In the genomic region with DNA sequence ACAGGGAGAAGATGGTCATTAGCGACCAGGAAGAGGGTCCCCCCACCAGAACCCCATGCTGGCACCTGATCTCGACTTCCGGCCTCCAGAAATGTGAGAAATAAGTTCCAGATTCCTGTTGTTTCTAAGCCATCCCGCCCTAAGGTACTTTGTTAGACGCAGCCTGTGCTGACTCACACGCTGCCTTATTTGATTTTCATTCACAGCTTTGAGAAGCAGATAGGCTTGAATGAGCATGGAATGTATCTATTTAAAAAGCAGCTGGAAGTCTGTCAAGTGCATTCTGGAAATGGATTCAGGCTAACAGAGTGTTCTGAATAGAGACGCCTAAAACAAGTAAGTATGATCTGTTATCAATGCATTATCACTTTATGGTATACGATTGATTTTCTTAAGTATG, we compare ENCODE assay signal across 11 cellular contexts. TPM values are rescaled to one million over a fixed set of nuclear protein-coding genes. Genes with fewer than 3 reads are reported as not detected.
A peak's percentile ranks its signal among the peaks of the same experiment; 100 is the strongest.
DNase-seq lines count a peak whose midpoint lies in the region; ATAC-seq and TF ChIP-seq lines count a peak whose summit lies in the region.
"Had no signal": no experiment of that assay in that cellular context is flagged by ENCODE, and none has a peak within 500 bp of the region (broad histone marks: within the 10 kb centered on the region; RNA-seq: fewer than 3 reads in every experiment).

No MANE protein-coding gene starts in this region.

- POLR2A ChIA-PET in activated CD8-positive, alpha-beta T cell treated with anti-CD3 and anti-CD28 coated beads for 36 hours (lab: Charles Lee): no interaction called here

- H3K9me3 ChIP-seq in left ventricle myocardium inferior (replicated peaks) (no peaks in the 10 kb centered on the region), adipocyte (ENCODE audit: control insufficient read depth, low read length) (no peaks in the 10 kb centered on the region), vagina (no peaks in the 10 kb centered on the region)
- H3K9me3 ChIP-seq: right lobe of liver, uterus had no signal

- H3K4me3 ChIP-seq in left ventricle myocardium inferior (no peak overlapping the region), adipocyte (ENCODE audit: low read length) (no peak overlapping the region), vagina (no peak overlapping the region)
- H3K4me3 ChIP-seq: right lobe of liver, uterus had no signal

- no peak overlapping the region for H3K4me3 Mint-ChIP-seq in activated CD8-positive, alpha-beta T cell treated with anti-CD3 and anti-CD28 coated beads for 36 hours
- H3K4me3 Mint-ChIP-seq: memory B cell had no signal

- ATAC-seq in Right ventricle myocardium inferior (peak; percentile 60), GM19328 (IDR thresholded peaks at IDR 0.05; ENCODE audit: unreplicated experiment) (no peak)
- no peak for ATAC-seq in activated CD8-positive, alpha-beta T cell treated with anti-CD3 and anti-CD28 coated beads for 36 hours

- H3K27me3 ChIP-seq in left ventricle myocardium inferior (ENCODE audit: low read depth): peaks cover 17% of the 10 kb centered on the region
- H3K27me3 ChIP-seq in adipocyte (replicated peaks; ENCODE audit: control insufficient read depth, insufficient read depth, low read length): no peaks in the 10 kb centered on the region
- no peaks in the 10 kb centered on the region for H3K27me3 ChIP-seq in vagina
- H3K27me3 ChIP-seq: right lobe of liver, uterus had no signal

- DNase-seq in Right ventricle myocardium inferior (ENCODE audit: missing footprints) (no peak), left ventricle myocardium inferior (no peak), adipocyte (ENCODE audit: low read depth) (peak; percentile 87), inferior parietal cortex (ENCODE audit: extremely low spot score) (peak; percentile 55), vagina (ENCODE audit: extremely low spot score in 2 of 2) (no peak), substantia nigra (lab: John Stamatoyannopoulos, UW) (no peak)
- no peak for DNase-seq in activated CD8-positive, alpha-beta T cell treated with anti-CD3 and anti-CD28 coated beads for 36 hours
- DNase-seq: right lobe of liver, uterus had no signal

- TF ChIP-seq CTCF in left ventricle myocardium inferior (IDR thresholded peaks at IDR 0.05; ENCODE audit: borderline replicate concordance) (no peak), vagina (IDR thresholded peaks at IDR 0.05) (no peak)
- no peak for TF ChIP-seq CTCF in activated CD8-positive, alpha-beta T cell treated with anti-CD3 and anti-CD28 coated beads for 36 hours (IDR thresholded peaks at IDR 0.05)

- H3K27ac ChIP-seq in left ventricle myocardium inferior (replicated peaks): no peak overlapping the region
- peak overlapping the region; percentile 23 for H3K27ac ChIP-seq in vagina
- H3K27ac ChIP-seq in substantia nigra (ENCODE audit: low read depth, low read length, poor library complexity, severe bottlenecking): no peak overlapping the region
- H3K27ac ChIP-seq: right lobe of liver, uterus had no signal

- H3K9me3 Mint-ChIP-seq in activated CD8-positive, alpha-beta T cell treated with anti-CD3 and anti-CD28 coated beads for 36 hours: no peaks in the 10 kb centered on the region
- H3K9me3 Mint-ChIP-seq: memory B cell had no signal

- H3K27ac Mint-ChIP-seq in activated CD8-positive, alpha-beta T cell treated with anti-CD3 and anti-CD28 coated beads for 36 hours: no peak overlapping the region
- H3K27ac Mint-ChIP-seq: memory B cell had no signal

- CTCF ChIA-PET in activated CD8-positive, alpha-beta T cell treated with anti-CD3 and anti-CD28 coated beads for 36 hours (lab: Charles Lee): no interaction called here

- no peak for TF ChIP-seq POLR2A in vagina (IDR thresholded peaks at IDR 0.05)

- no peak overlapping the region for H3K9ac ChIP-seq in adipocyte (ENCODE audit: low read length)

- H3K4me1 Mint-ChIP-seq in activated CD8-positive, alpha-beta T cell treated with anti-CD3 and anti-CD28 coated beads for 36 hours (ENCODE audit: low read depth): peaks cover 26% of the 10 kb centered on the region

- no peaks in the 10 kb centered on the region for H3K36me3 ChIP-seq in left ventricle myocardium inferior
- no peaks in the 10 kb centered on the region for H3K36me3 ChIP-seq in adipocyte (ENCODE audit: control insufficient read depth, insufficient read depth, low read length, severe bottlenecking)
- no peaks in the 10 kb centered on the region for H3K36me3 ChIP-seq in vagina
- H3K36me3 ChIP-seq: right lobe of liver, uterus had no signal

- intact Hi-C loops in Right ventricle myocardium inferior (cut with DNase I): loop anchor here (10.0 kb wide), 1 partner anchor 99 kb away; no protein-coding TSS in a partner anchor
- intact Hi-C loops in left ventricle myocardium inferior (cut with micrococcal nuclease): loop anchor here (10.0 kb wide), 1 partner anchor 99 kb away; no protein-coding TSS in a partner anchor
- intact Hi-C loops in vagina (cut with DNase I): no loop called here
- intact Hi-C loops in activated CD8-positive, alpha-beta T cell treated with anti-CD3 and anti-CD28 coated beads for 36 hours (cut with micrococcal nuclease): no loop called here

- H3K27me3 Mint-ChIP-seq in activated CD8-positive, alpha-beta T cell treated with anti-CD3 and anti-CD28 coated beads for 36 hours: no peaks in the 10 kb centered on the region

- no peaks in the 10 kb centered on the region for H3K36me3 Mint-ChIP-seq in activated CD8-positive, alpha-beta T cell treated with anti-CD3 and anti-CD28 coated beads for 36 hours (ENCODE audit: low read depth)
- H3K36me3 Mint-ChIP-seq: memory B cell had no signal

- H3K4me1 ChIP-seq in left ventricle myocardium inferior (peaks cover 8% of the 10 kb centered on the region), adipocyte (ENCODE audit: control insufficient read depth, insufficient read depth, low read length) (peaks cover 13% of the 10 kb centered on the region), vagina (peaks cover 20% of the 10 kb centered on the region)
- H3K4me1 ChIP-seq: uterus had no signal

RNA-seq across cellular contexts. Expression of a gene that starts 8.3 kb away (rescaled TPM):
- total RNA-seq in Right ventricle myocardium inferior (1.3 TPM), left ventricle myocardium inferior (0.96 TPM), vagina (63.3 TPM)
- total RNA-seq in activated CD8-positive, alpha-beta T cell treated with anti-CD3 and anti-CD28 coated beads for 36 hours: 1 to 10 TPM in 1 of 2 experiments, not detected in 1; 1.1 TPM

Comparison
In these comparisons a context has a peak if more than half of its experiments do, and no peak if none do; other contexts are left out.
1. DNase-seq: peak in adipocyte (single experiment) and inferior parietal cortex (single experiment); none in Right ventricle myocardium inferior (single experiment), left ventricle myocardium inferior (single experiment), vagina (0 of 2), substantia nigra (0 of 49) and activated CD8-positive, alpha-beta T cell treated with anti-CD3 and anti-CD28 coated beads for 36 hours (single experiment).
2. RNA of a gene that starts 8.3 kb away (total RNA-seq): 63.3 TPM in vagina (single experiment); 1.3 TPM in Right ventricle myocardium inferior (single experiment), 1.1 TPM in activated CD8-positive, alpha-beta T cell treated with anti-CD3 and anti-CD28 coated beads for 36 hours and 0.96 TPM in left ventricle myocardium inferior (single experiment); every median in the first group is over 10 times any median in the second.
3. intact Hi-C loops: an anchor here in Right ventricle myocardium inferior (10.0 kb wide) and left ventricle myocardium inferior (10.0 kb wide); none called in vagina and activated CD8-positive, alpha-beta T cell treated with anti-CD3 and anti-CD28 coated beads for 36 hours.